In the genomic region with DNA sequence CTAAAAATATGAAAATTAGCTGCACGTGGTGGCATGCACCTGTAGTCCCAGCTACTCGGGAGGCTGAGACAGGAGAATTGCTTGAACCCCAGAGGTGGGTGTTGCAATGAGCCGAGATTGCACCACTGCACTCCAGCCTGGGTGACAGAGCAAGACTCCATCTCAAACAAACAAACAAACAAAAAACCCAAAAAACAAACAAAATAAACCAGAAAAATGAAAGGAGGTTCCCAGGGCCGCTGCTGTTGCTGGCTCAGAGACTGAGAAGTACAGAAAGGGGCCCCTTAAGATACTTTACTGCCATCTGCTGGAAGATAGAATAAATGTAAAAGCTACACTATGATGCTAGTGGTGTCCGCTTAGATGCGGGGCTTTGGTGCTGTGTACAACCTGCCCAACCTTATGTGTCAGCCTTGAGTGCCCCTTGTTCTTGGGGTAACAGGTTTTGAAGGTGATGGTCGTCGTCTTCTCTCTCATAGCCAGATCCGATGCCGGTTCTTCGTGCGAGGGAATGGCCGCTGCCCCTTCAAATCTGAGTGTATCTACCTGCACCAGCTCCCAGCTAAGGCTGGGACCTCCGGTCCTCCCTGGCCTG, we compare ENCODE assay signal across 1 cellular context.
TF ChIP-seq lines count a peak whose summit lies in the region.

No MANE protein-coding gene starts in this region.

TF ChIP-seq in GM23338, 12 proteins besides CTCF, POLR2A, EP300 and RAD21 (continued from another document):
- TF ChIP-seq REST (IDR thresholded peaks at IDR 0.05; ENCODE audit: unreplicated experiment) (no peak), NANOG (IDR thresholded peaks at IDR 0.05; ENCODE audit: borderline replicate concordance) (no peak)
TF ChIP-seq in GM23338: peak in this region for 0.
